20 cellular contexts compared by ENCODE assay signal in the genomic region with DNA sequence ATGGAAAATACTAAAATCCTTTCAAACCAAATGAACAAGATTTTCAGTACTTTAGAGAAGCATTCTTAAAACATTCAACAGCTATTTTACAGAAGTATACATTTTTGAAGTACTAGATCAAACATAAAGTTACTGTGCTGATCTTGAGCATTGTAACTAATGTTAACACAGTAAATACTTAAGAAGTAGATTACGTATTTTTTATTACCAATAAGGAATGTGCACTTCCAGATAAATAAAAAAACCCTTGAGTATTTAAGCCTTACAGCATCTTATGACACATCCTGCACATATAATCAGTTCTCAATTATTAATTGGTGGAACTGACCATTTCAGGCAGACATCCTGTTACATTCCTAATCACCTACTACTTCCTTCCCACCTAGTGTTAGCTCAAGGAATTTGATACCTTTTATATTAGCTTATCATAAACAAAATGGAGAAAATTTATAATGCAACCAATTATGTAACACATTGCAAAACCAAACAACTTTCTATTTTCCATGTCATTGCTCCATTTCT. TPM values are rescaled to one million over a fixed set of nuclear protein-coding genes. Genes with fewer than 3 reads are reported as not detected.
A peak's percentile ranks its signal among the peaks of the same experiment; 100 is the strongest.
DNase-seq lines count a peak whose midpoint lies in the region; FAIRE-seq and TF ChIP-seq lines count a peak whose summit lies in the region.
"Had no signal": no experiment of that assay in that cellular context is flagged by ENCODE, and none has a peak within 500 bp of the region (broad histone marks: within the 10 kb centered on the region; RNA-seq: fewer than 3 reads in every experiment).

No MANE protein-coding gene starts in this region.

- H3T11ph ChIP-seq in H9 (ENCODE audit: low read length): no peak overlapping the region

- H3K27me3 ChIP-seq in sigmoid colon (no peaks in the 10 kb centered on the region), H9 (ENCODE audit: insufficient read depth, low read length) (no peaks in the 10 kb centered on the region)

- no peak overlapping the region for H4K5ac ChIP-seq in H9 (ENCODE audit: insufficient read length, low read depth, low read length)

- H3K9me3 Mint-ChIP-seq in type B pancreatic cell (no peaks in the 10 kb centered on the region), H9 (no peaks in the 10 kb centered on the region)

- no peak overlapping the region for H2AK5ac ChIP-seq in H9 (ENCODE audit: insufficient read length, low read length)

- H3K4me2 ChIP-seq in H9 (ENCODE audit: insufficient read depth, insufficient read length, low read length): no peak overlapping the region
- H3K4me2 ChIP-seq: A549, KMS-11 had no signal

- H3K36me3 Mint-ChIP-seq in type B pancreatic cell (no peaks in the 10 kb centered on the region), H9 (ENCODE audit: insufficient read depth in 1 of 3, low read depth in 3 of 3) (peaks cover 0 to 14% (median 5%) of the 10 kb centered on the region in 3 experiments; a peak in 6 of 7 replicates)

- H3K27ac ChIP-seq in sigmoid colon: no peak overlapping the region
- H3K27ac ChIP-seq in H9 (ENCODE audit: insufficient read length, low read depth, low read length): no peak overlapping the region
- H3K27ac ChIP-seq: A549, KMS-11 had no signal

- peaks cover 0 to 20% (median 5%) of the 10 kb centered on the region in 4 donors for H3K36me3 ChIP-seq in sigmoid colon

- no peaks in the 10 kb centered on the region for H4K20me1 ChIP-seq in H9 (ENCODE audit: control insufficient read depth, insufficient read depth, insufficient read length)

- H3K56ac ChIP-seq in H9 (ENCODE audit: insufficient read length, low read depth, low read length): no peak overlapping the region

- H2BK5ac ChIP-seq in H9 (ENCODE audit: insufficient read length, low read length): no peak overlapping the region

- no peak overlapping the region for H3K4me3 ChIP-seq in sigmoid colon
- H3K4me3 ChIP-seq: A549 had no signal

- no peaks in the 10 kb centered on the region for H3K79me1 ChIP-seq in H9 (ENCODE audit: insufficient read depth, low read depth, low read length, poor library complexity, severe bottlenecking)

- no peak overlapping the region for H4K8ac ChIP-seq in H9 (replicated peaks; ENCODE audit: insufficient read length, low read depth, low read length)

- no peaks in the 10 kb centered on the region for H3K27me3 Mint-ChIP-seq in type B pancreatic cell
- no peaks in the 10 kb centered on the region for H3K27me3 Mint-ChIP-seq in H9 (ENCODE audit: low read depth)
- H3K27me3 Mint-ChIP-seq: B cell had no signal

- H2BK15ac ChIP-seq in H9 (ENCODE audit: low read depth, low read length): no peak overlapping the region

- no peak overlapping the region for H2AFZ ChIP-seq in H9 (ENCODE audit: low read length)

- H3K18ac ChIP-seq in H9 (ENCODE audit: insufficient read length, low read depth, low read length): no peak overlapping the region

- TF ChIP-seq EP300 in sigmoid colon (IDR thresholded peaks at IDR 0.05): no peak

- H3K79me2 ChIP-seq in H9 (ENCODE audit: insufficient read depth, low read length): no peaks in the 10 kb centered on the region

- no peak overlapping the region for H4K91ac ChIP-seq in H9 (ENCODE audit: insufficient read length, low read depth, low read length)

- no peaks in the 10 kb centered on the region for H3K4me1 Mint-ChIP-seq in type B pancreatic cell (ENCODE audit: unreplicated experiment)
- H3K4me1 Mint-ChIP-seq in H9: peaks cover 6% of the 10 kb centered on the region in 2 experiments
- H3K4me1 Mint-ChIP-seq: B cell had no signal

- no peaks in the 10 kb centered on the region for H3K9me3 ChIP-seq in sigmoid colon
- H3K9me3 ChIP-seq in H9 (ENCODE audit: control insufficient read depth, low read depth, low read length): no peaks in the 10 kb centered on the region
- H3K9me3 ChIP-seq: A549 had no signal

- TF ChIP-seq POLR2A in sigmoid colon (IDR thresholded peaks at IDR 0.05): no peak

- FAIRE-seq in GM19239 (lab: Jason Lieb, UNC) (peak; percentile 18), colon (lab: Jason Lieb, UNC) (peak; percentile 51)
- FAIRE-seq: A549, H54, HTR-8/SVneo had no signal

- H3K4me3 Mint-ChIP-seq in type B pancreatic cell: no peak overlapping the region
- no peak overlapping the region for H3K4me3 Mint-ChIP-seq in H9
- H3K4me3 Mint-ChIP-seq: B cell had no signal

- no peak overlapping the region for H3K23ac ChIP-seq in H9 (ENCODE audit: insufficient read length, low read depth, low read length)

- H3K27ac Mint-ChIP-seq in type B pancreatic cell (no peak overlapping the region), H9 (no peak overlapping the region)
- H3K27ac Mint-ChIP-seq: B cell had no signal

- H3K23me2 ChIP-seq in H9 (ENCODE audit: insufficient read length, low read depth, low read length, poor library complexity, severe bottlenecking): no peaks in the 10 kb centered on the region

- TF ChIP-seq CTCF in type B pancreatic cell (conservative IDR thresholded peaks at IDR 0.05): peak; percentile 18
- no peak for TF ChIP-seq CTCF in sigmoid colon (IDR thresholded peaks at IDR 0.05)
- TF ChIP-seq CTCF in H9 (conservative IDR thresholded peaks at IDR 0.05): no peak

- no peak for DNase-seq in GM19239 (ENCODE audit: insufficient read length, low spot score)
- DNase-seq in kidney tubule cell (ENCODE audit: low spot score): peak; percentile 3
- DNase-seq in type B pancreatic cell (ENCODE audit: extremely low spot score, unreplicated experiment): no peak
- no peak for DNase-seq in sigmoid colon
- DNase-seq in H9: no peak
- no peak for DNase-seq in activated CD4-positive, alpha-beta T cell treated with anti-CD3 and anti-CD28 coated beads for 1 hour
- DNase-seq: DMS79 treated with DMSO at 0.1 percent for 48 hours; MV-4-11; NCI-H1105 treated with DMSO at 0.1 percent for 48 hours; NCI-H2029 treated with DMSO at 0.1 percent for 48 hours; NCI-H226; NCI-H510A treated with DMSO at 0.1 percent for 48 hours; NCI-H774; NK-92 treated with Interleukin-12 subunit alpha and Interleukin-12 subunit beta, amount 100 ng/mL, for 24 hours had no signal

- no peak overlapping the region for H3K9ac ChIP-seq in H9 (ENCODE audit: extremely low read depth, insufficient read length, low read length)
- H3K9ac ChIP-seq: KMS-11 had no signal

- H3K14ac ChIP-seq in H9 (ENCODE audit: insufficient read depth, low read length): no peak overlapping the region

- H2BK20ac ChIP-seq in H9 (ENCODE audit: low read depth, low read length, poor library complexity, severe bottlenecking): no peak overlapping the region

- 73 to 75% methylated on average over 1 of the region's 1 CpG for WGBS in sigmoid colon, 2 donors
- WGBS in H9 (ENCODE audit: extremely low coverage, insufficient read length, low lambda C conversion rate): no CpG with 5 or more reads among the region's 1 CpG

- H3K4me1 ChIP-seq in sigmoid colon (peaks cover 0 to 11% (median 3%) of the 10 kb centered on the region in 4 donors), H9 (ENCODE audit: insufficient read depth, low read length) (no peaks in the 10 kb centered on the region)
- H3K4me1 ChIP-seq: A549 had no signal

- H2BK12ac ChIP-seq in H9 (ENCODE audit: insufficient read length, low read depth, low read length): no peak overlapping the region

- no peak overlapping the region for H2BK120ac ChIP-seq in H9 (ENCODE audit: low read depth, low read length, poor library complexity, severe bottlenecking)

- intact Hi-C loops in sigmoid colon (cut with DNase I): no loop called here

- no peak overlapping the region for H3K4ac ChIP-seq in H9 (ENCODE audit: low read depth, low read length)

RNA-seq across cellular contexts. Expression of a gene that starts 32.8 kb away (rescaled TPM):
- 71.1 and 86.5 TPM in 2 replicates for total RNA-seq in type B pancreatic cell (ENCODE audit: low replicate concordance)
- 100 to 1,000 TPM in 1 of 4 donors, 10 to 100 TPM in 3; 88.9 to 142 (median 98.5) TPM for total RNA-seq in sigmoid colon
- 10 to 100 TPM; 35.7 to 48.8 (median 37.8) TPM for polyA plus RNA-seq in sigmoid colon
- total RNA-seq in H9 (2021): 88.3 and 89.5 TPM in 2 replicates

RNA-seq across cellular contexts. Expression of a gene that starts 47.4 kb away (rescaled TPM):
- 24.9 and 26.9 TPM in 2 replicates for total RNA-seq in type B pancreatic cell (ENCODE audit: low replicate concordance)
- total RNA-seq in sigmoid colon: 10 to 100 TPM; 23.3 to 61.1 (median 39.4) TPM
- 10 to 100 TPM; 21.6 to 45.5 (median 23.9) TPM for polyA plus RNA-seq in sigmoid colon
- total RNA-seq in H9 (2021): 12.4 and 13.7 TPM in 2 replicates
